In genomic region chr15:60375255-60375809, GRCh38 we compare ENCODE assay signal across 10 cellular contexts. TPM values are rescaled to one million over a fixed set of nuclear protein-coding genes. Genes with fewer than 3 reads are reported as not detected.
DNase-seq lines count a peak whose midpoint lies in the region; ATAC-seq and TF ChIP-seq lines count a peak whose summit lies in the region.
"Had no signal": no experiment of that assay in that cellular context is flagged by ENCODE, and none has a peak within 500 bp of the region (broad histone marks: within the 10 kb centered on the region; RNA-seq: fewer than 3 reads in every experiment).

No MANE protein-coding gene starts in this region.

- H3K4me3 Mint-ChIP-seq in effector memory CD8-positive, alpha-beta T cell: no peak overlapping the region
- H3K4me3 Mint-ChIP-seq: activated naive CD8-positive, alpha-beta T cell treated with anti-CD3 and anti-CD28 coated beads, Interleukin-2, amount 10 ng/mL, durations not matched to agents 7 days and 5 days had no signal

- H3K27ac ChIP-seq in ascending aorta: peak overlapping the region; percentile 90 to 96
- peak overlapping the region; percentile 99 for H3K27ac ChIP-seq in mesodermal cell (ENCODE audit: low read depth, low read length, severe bottlenecking)
- H3K27ac ChIP-seq in tibial nerve: peak overlapping the region in 3 of 4 donors; percentile 61 to 91 (median 82)

- no peak for TF ChIP-seq POLR2A in tibial nerve (IDR thresholded peaks at IDR 0.05)

- H3K27me3 ChIP-seq in ascending aorta (no peaks in the 10 kb centered on the region), tibial nerve (no peaks in the 10 kb centered on the region)

- H3K36me3 ChIP-seq in ascending aorta: peaks cover 24 to 39% of the 10 kb centered on the region in 2 donors
- H3K36me3 ChIP-seq in mesodermal cell (ENCODE audit: control insufficient read depth, insufficient read depth, low read length): peaks cover 83% of the 10 kb centered on the region
- H3K36me3 ChIP-seq in tibial nerve: peaks cover 0 to 41% (median 0%) of the 10 kb centered on the region in 3 donors

- POLR2A ChIA-PET in HEK293T (lab: Yijun Ruan, JAX): no interaction called here

- ATAC-seq in HG03521 (IDR thresholded peaks at IDR 0.05; ENCODE audit: unreplicated experiment): no peak
- no peak for ATAC-seq in effector memory CD8-positive, alpha-beta T cell (replicated peaks)

- H3K4me3 ChIP-seq in ascending aorta (peak overlapping the region in 1 of 2 donors; percentile 40), mesodermal cell (ENCODE audit: extremely low read depth, insufficient read depth, low read length, poor library complexity, severe bottlenecking) (no peak overlapping the region), tibial nerve (no peak overlapping the region)

- DNase-seq in NCI-H1417 (lab: John Stamatoyannopoulos, UW) (peak in 2 of 3 experiments; percentile 45 to 76), NCI-H1417 treated with DMSO at 0.1 percent for 48 hours (lab: John Stamatoyannopoulos, UW) (no peak), ascending aorta (ENCODE audit: low spot score in 2 of 2) (no peak), tibial nerve (ENCODE audit: low spot score in 2 of 2) (no peak), HEK293T (ENCODE audit: extremely low spot score) (no peak)
- no peak for DNase-seq in effector memory CD8-positive, alpha-beta T cell
- DNase-seq: activated naive CD8-positive, alpha-beta T cell treated with anti-CD3 and anti-CD28 coated beads, Interleukin-2, amount 10 ng/mL, durations not matched to agents 7 days and 5 days; stimulated activated naive CD4-positive, alpha-beta T cell had no signal

- H3K4me1 ChIP-seq in ascending aorta (peaks cover 44 to 85% of the 10 kb centered on the region in 2 donors), mesodermal cell (ENCODE audit: control insufficient read depth, insufficient read depth, low read length, poor library complexity, severe bottlenecking) (peaks cover 86% of the 10 kb centered on the region), tibial nerve (peaks cover 15 to 99% (median 77%) of the 10 kb centered on the region in 4 donors)

- H3K4me1 Mint-ChIP-seq in effector memory CD8-positive, alpha-beta T cell (ENCODE audit: low read depth in 2 of 2): peaks cover 18 to 20% of the 10 kb centered on the region in 2 donors

- no peak for TF ChIP-seq CTCF in ascending aorta (IDR thresholded peaks at IDR 0.05)
- no peak for TF ChIP-seq CTCF in tibial nerve (IDR thresholded peaks at IDR 0.05)

- no peak for TF ChIP-seq EP300 in tibial nerve (IDR thresholded peaks at IDR 0.05)

- peak overlapping the region in 1 of 2 donors; percentile 13 for H3K27ac Mint-ChIP-seq in effector memory CD8-positive, alpha-beta T cell
- H3K27ac Mint-ChIP-seq: activated naive CD8-positive, alpha-beta T cell treated with anti-CD3 and anti-CD28 coated beads, Interleukin-2, amount 10 ng/mL, durations not matched to agents 7 days and 5 days had no signal

- no peaks in the 10 kb centered on the region for H3K9me3 ChIP-seq in ascending aorta
- H3K9me3 ChIP-seq in mesodermal cell (ENCODE audit: control insufficient read depth, low read length): no peaks in the 10 kb centered on the region
- H3K9me3 ChIP-seq in tibial nerve: no peaks in the 10 kb centered on the region

- H3K27me3 Mint-ChIP-seq in effector memory CD8-positive, alpha-beta T cell: no peaks in the 10 kb centered on the region
- H3K27me3 Mint-ChIP-seq: activated naive CD8-positive, alpha-beta T cell treated with anti-CD3 and anti-CD28 coated beads, Interleukin-2, amount 10 ng/mL, durations not matched to agents 7 days and 5 days had no signal

- intact Hi-C loops in ascending aorta (cut with DNase I): loop anchor here (2.0 kb wide), 1 partner anchor 15 kb away; no protein-coding TSS in a partner anchor

- H3K36me3 Mint-ChIP-seq in effector memory CD8-positive, alpha-beta T cell (ENCODE audit: insufficient read depth): peaks cover 74% of the 10 kb centered on the region

- CTCF ChIA-PET in HEK293T (lab: Yijun Ruan, JAX): interaction anchor here (1.1 to 1.2 kb wide), 2 partner anchors 16 to 49 kb away, joined by 3 to 5 read pairs; no protein-coding TSS in a partner anchor

- 98% methylated on average over 5 of the region's 6 CpGs for WGBS in mesodermal cell (ENCODE audit: insufficient coverage in 2 of 2), 2 experiments
- WGBS in tibial nerve, 2 donors: 34 to 48% methylated on average over 6 of the region's 6 CpGs

- H3K9me3 Mint-ChIP-seq in effector memory CD8-positive, alpha-beta T cell: no peaks in the 10 kb centered on the region
- H3K9me3 Mint-ChIP-seq: activated naive CD8-positive, alpha-beta T cell treated with anti-CD3 and anti-CD28 coated beads, Interleukin-2, amount 10 ng/mL, durations not matched to agents 7 days and 5 days had no signal

TF ChIP-seq in HEK293T, 16 proteins besides CTCF, POLR2A, EP300 and RAD21:
- TF ChIP-seq, protein P1, sequence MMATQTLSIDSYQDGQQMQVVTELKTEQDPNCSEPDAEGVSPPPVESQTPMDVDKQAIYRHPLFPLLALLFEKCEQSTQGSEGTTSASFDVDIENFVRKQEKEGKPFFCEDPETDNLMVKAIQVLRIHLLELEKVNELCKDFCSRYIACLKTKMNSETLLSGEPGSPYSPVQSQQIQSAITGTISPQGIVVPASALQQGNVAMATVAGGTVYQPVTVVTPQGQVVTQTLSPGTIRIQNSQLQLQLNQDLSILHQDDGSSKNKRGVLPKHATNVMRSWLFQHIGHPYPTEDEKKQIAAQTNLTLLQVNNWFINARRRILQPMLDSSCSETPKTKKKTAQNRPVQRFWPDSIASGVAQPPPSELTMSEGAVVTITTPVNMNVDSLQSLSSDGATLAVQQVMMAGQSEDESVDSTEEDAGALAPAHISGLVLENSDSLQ (IDR thresholded peaks at IDR 0.05): no peak
- no peak for TF ChIP-seq BHLHE40 (IDR thresholded peaks at IDR 0.05; ENCODE audit: borderline replicate concordance)

RNA-seq across cellular contexts. Expression of gene ANXA2, which starts 22.5 kb away (rescaled TPM):
- total RNA-seq in ascending aorta (730 TPM), tibial nerve (1,000 to 10,000 TPM in 2 of 4 donors, 100 to 1,000 TPM in 2; 747 to 1,181 (median 1,009) TPM)
- polyA plus RNA-seq in mesodermal cell (2013, experiment 1 of 2): 1,317 TPM
- polyA plus RNA-seq in mesodermal cell (2013, experiment 2 of 2): 1,257 TPM

Comparison
In these comparisons a context has a peak if more than half of its experiments do, and no peak if none do; other contexts are left out.
1. DNase-seq: peak in NCI-H1417 (2 of 3); none in NCI-H1417 treated with DMSO at 0.1 percent for 48 hours (single experiment), ascending aorta (0 of 2), tibial nerve (0 of 2), HEK293T (single experiment) and effector memory CD8-positive, alpha-beta T cell (0 of 3).
2. Peak in every context shown above with its lines, with median percentiles within 50 percentile points of each other: H3K27ac ChIP-seq.